Comparison of ENCODE assay signal across 1 cellular context in genomic region chr7:45087301-45088145, GRCh38.
TF ChIP-seq lines count a peak whose summit lies in the region.

No MANE protein-coding gene starts in this region.

TF ChIP-seq in SK-N-SH treated with all-trans-retinoic acid at 6 μM for 48 hours, 23 proteins besides CTCF, POLR2A, EP300 and RAD21 (continued from another document):
- no peak for TF ChIP-seq CREB5 (CRISPR knock-in tag; IDR thresholded peaks at IDR 0.05; ENCODE audit: low read depth)
- no peak for TF ChIP-seq BACH2 (CRISPR knock-in tag; IDR thresholded peaks at IDR 0.05; ENCODE audit: borderline replicate concordance)
- TF ChIP-seq PATZ1 (CRISPR knock-in tag; IDR thresholded peaks at IDR 0.05; ENCODE audit: borderline replicate concordance), result no peak
- no peak for TF ChIP-seq CSRNP3 (CRISPR knock-in tag; IDR thresholded peaks at IDR 0.05)
- no peak for TF ChIP-seq CSDC2 (CRISPR knock-in tag; IDR thresholded peaks at IDR 0.05)
- no peak for TF ChIP-seq PPARA (CRISPR knock-in tag; IDR thresholded peaks at IDR 0.05; ENCODE audit: borderline replicate concordance)
- no peak for TF ChIP-seq TCF4 (CRISPR knock-in tag; IDR thresholded peaks at IDR 0.05; ENCODE audit: borderline replicate concordance)
- TF ChIP-seq ZFP3 (CRISPR knock-in tag; IDR thresholded peaks at IDR 0.05), result no peak
- TF ChIP-seq GLIS3 (CRISPR knock-in tag; IDR thresholded peaks at IDR 0.05), result no peak
- no peak for TF ChIP-seq ZNF565 (CRISPR knock-in tag; conservative IDR thresholded peaks at IDR 0.05; ENCODE audit: low read depth)
- TF ChIP-seq SNAI2 (CRISPR knock-in tag; IDR thresholded peaks at IDR 0.05), result no peak
- no peak for TF ChIP-seq ZC3H10 (CRISPR knock-in tag; IDR thresholded peaks at IDR 0.05)
- no peak for TF ChIP-seq TSHZ2 (CRISPR knock-in tag; IDR thresholded peaks at IDR 0.05)
- TF ChIP-seq ISL1 (CRISPR knock-in tag; IDR thresholded peaks at IDR 0.05), result no peak
- no peak for TF ChIP-seq RARB (CRISPR knock-in tag; IDR thresholded peaks at IDR 0.05)
